8 cellular contexts compared by ENCODE assay signal in genomic region chr2:172084484-172084733, GRCh38. TPM values are rescaled to one million over a fixed set of nuclear protein-coding genes. Genes with fewer than 3 reads are reported as not detected.
A peak's percentile ranks its signal among the peaks of the same experiment; 100 is the strongest.
DNase-seq lines count a peak whose midpoint lies in the region; TF ChIP-seq lines count a peak whose summit lies in the region.

No MANE protein-coding gene starts in this region.

- H3K27me3 Mint-ChIP-seq in chondrocyte (ENCODE audit: low read depth), result peaks cover 7% of the 10 kb centered on the region
- peaks cover 100% of the 10 kb centered on the region for H3K27me3 Mint-ChIP-seq in progenitor cell of endocrine pancreas

- TF ChIP-seq CTCF in chondrocyte (IDR thresholded peaks at IDR 0.05), result no peak
- no peak for TF ChIP-seq CTCF in progenitor cell of endocrine pancreas (IDR thresholded peaks at IDR 0.05; ENCODE audit: unreplicated experiment)
- no peak for TF ChIP-seq CTCF in GM10248 (IDR thresholded peaks at IDR 0.05; ENCODE audit: control extremely low read depth, extremely low read depth, low read depth, missing control alignments)

- CTCF ChIA-PET in GM10248 (lab: Yijun Ruan, JAX), result interaction anchor here (0.6 to 2.7 kb wide), 2 partner anchors 43 to 385 kb away, joined by 3 to 9 read pairs; no protein-coding TSS in a partner anchor

- H3K4me3 Mint-ChIP-seq in chondrocyte (ENCODE audit: unreplicated experiment) (peak overlapping the region; percentile 98), progenitor cell of endocrine pancreas (ENCODE audit: low read depth) (peak overlapping the region; percentile 67)

- in situ Hi-C loops in KBM-7 (cut with MboI; ENCODE audit: low pct_unique_long_range_greater_than_20kb, low sequenced_read_pairs), result no loop called here

- H3K36me3 Mint-ChIP-seq in chondrocyte (ENCODE audit: low read depth) (peaks cover 10% of the 10 kb centered on the region), progenitor cell of endocrine pancreas (ENCODE audit: insufficient read depth) (no peaks in the 10 kb centered on the region)

- DNase-seq in DMS153 (lab: John Stamatoyannopoulos, UW) (peak; percentile 55), DMS153 treated with DMSO at 0.1 percent for 48 hours (lab: John Stamatoyannopoulos, UW; ENCODE audit: unreplicated experiment) (no peak), KBM-7 (peak; percentile 90), chondrocyte (ENCODE audit: low spot score) (no peak), progenitor cell of endocrine pancreas (ENCODE audit: low spot score, unreplicated experiment) (no peak), GM10248 (ENCODE audit: extremely low spot score) (no peak), AG08395 (ENCODE audit: low spot score) (no peak), NOMO-1 (lab: John Stamatoyannopoulos, UW; ENCODE audit: unreplicated experiment in 2 of 2) (no peak)

- H3K27ac Mint-ChIP-seq in chondrocyte (ENCODE audit: unreplicated experiment) (peak overlapping the region; percentile 100), progenitor cell of endocrine pancreas (no peak overlapping the region)

- no peaks in the 10 kb centered on the region for H3K9me3 Mint-ChIP-seq in chondrocyte (ENCODE audit: low read depth)
- no peaks in the 10 kb centered on the region for H3K9me3 Mint-ChIP-seq in progenitor cell of endocrine pancreas (ENCODE audit: low read depth)

- POLR2A ChIA-PET in GM10248 (lab: Yijun Ruan, JAX), result no interaction called here

- H3K4me1 Mint-ChIP-seq in chondrocyte (ENCODE audit: low read depth) (peaks cover 48% of the 10 kb centered on the region), progenitor cell of endocrine pancreas (ENCODE audit: low read depth) (peaks cover 13% of the 10 kb centered on the region)

RNA-seq across cellular contexts. Expression of gene DLX1, which starts 0.9 kb away (rescaled TPM):
- total RNA-seq in chondrocyte (6.7 to 34.2 TPM (median 7.1 TPM) in 3 replicates), progenitor cell of endocrine pancreas (1.7 and 4.1 TPM in 2 replicates)

RNA-seq across cellular contexts. Expression of gene DLX2, which starts 18.3 kb away (rescaled TPM):
- total RNA-seq in chondrocyte (5.2 to 29.1 TPM (median 5.7 TPM) in 3 replicates), progenitor cell of endocrine pancreas (1.7 and 3.4 TPM in 2 replicates)

Comparison
In these comparisons a context has a peak if more than half of its experiments do, and no peak if none do; other contexts are left out.
1. DNase-seq: peak in DMS153 (single experiment) and KBM-7 (single experiment); none in DMS153 treated with DMSO at 0.1 percent for 48 hours (single experiment), chondrocyte (single experiment), progenitor cell of endocrine pancreas (single experiment), GM10248 (single experiment), AG08395 (single experiment) and NOMO-1 (0 of 2).